ENCODE assay signal across 1 cellular context in genomic region chr6:7939864-7940228, GRCh38.
TF ChIP-seq lines count a peak whose summit lies in the region.

No MANE protein-coding gene starts in this region.

TF ChIP-seq in HEK293, 187 proteins besides CTCF, POLR2A, EP300 and RAD21 (continued from another document):
- no peak for TF ChIP-seq TSHZ1 (tag by site-specific recombination; IDR thresholded peaks at IDR 0.05; ENCODE audit: borderline replicate concordance)
- 0 out of 2 replicates have a peak, but pooled peaks have one; percentile 44 for TF ChIP-seq ZNF629 (tag by site-specific recombination; IDR thresholded peaks at IDR 0.05)
- 0 out of 2 replicates have a peak, but pooled peaks have one; percentile 2 for TF ChIP-seq ZFHX2 (tag by site-specific recombination; conservative IDR thresholded peaks at IDR 0.05)
- peak; percentile 19; the same call in 1 of the 2 replicates for TF ChIP-seq ZBTB21 (tag by site-specific recombination; IDR thresholded peaks at IDR 0.05)
- TF ChIP-seq ZNF76 (tag by site-specific recombination; IDR thresholded peaks at IDR 0.05; ENCODE audit: borderline replicate concordance, low read depth): no peak
- TF ChIP-seq ZNF776 (tag by site-specific recombination; IDR thresholded peaks at IDR 0.05; ENCODE audit: borderline replicate concordance): no peak
- no peak for TF ChIP-seq ZEB2 (tag by site-specific recombination; IDR thresholded peaks at IDR 0.05)
